ENCODE assay signal across 8 cellular contexts in genomic region chr19:54462072-54462712, GRCh38. TPM values are rescaled to one million over a fixed set of nuclear protein-coding genes. Genes with fewer than 3 reads are reported as not detected.
DNase-seq lines count a peak whose midpoint lies in the region; ATAC-seq and TF ChIP-seq lines count a peak whose summit lies in the region.

No MANE protein-coding gene starts in this region.

- no peaks in the 10 kb centered on the region for H3K9me3 ChIP-seq in CD4-positive, CD25-positive, alpha-beta regulatory T cell (ENCODE audit: control insufficient read depth in 2 of 2, low read length in 2 of 2)
- H3K9me3 ChIP-seq in MM.1S (replicated peaks; ENCODE audit: insufficient read depth, low read length), result no peaks in the 10 kb centered on the region

- peak overlapping the region; percentile 41 to 79 (median 72) for H3K4me3 Mint-ChIP-seq in CD4-positive, CD25-positive, alpha-beta regulatory T cell
- H3K4me3 Mint-ChIP-seq in dendritic cell treated with granulocyte-macrophage colony-stimulating factor and Interleukin-4, amounts not matched to agents 40 ng/mL and 50 ng/mL, for 4 days, result peak overlapping the region; percentile 78
- peak overlapping the region; percentile 61 for H3K4me3 Mint-ChIP-seq in nephron progenitor cell

- H3K27ac Mint-ChIP-seq in CD4-positive, CD25-positive, alpha-beta regulatory T cell, result peak overlapping the region in 1 of 3 donors; percentile 73
- H3K27ac Mint-ChIP-seq in dendritic cell treated with granulocyte-macrophage colony-stimulating factor and Interleukin-4, amounts not matched to agents 40 ng/mL and 50 ng/mL, for 4 days, result peak overlapping the region; percentile 95
- H3K27ac Mint-ChIP-seq in nephron progenitor cell, result peak overlapping the region; percentile 57

- peaks cover 0 to 46% (median 23%) of the 10 kb centered on the region in 4 donors for H3K4me1 Mint-ChIP-seq in CD4-positive, CD25-positive, alpha-beta regulatory T cell
- H3K4me1 Mint-ChIP-seq in dendritic cell treated with granulocyte-macrophage colony-stimulating factor and Interleukin-4, amounts not matched to agents 40 ng/mL and 50 ng/mL, for 4 days (ENCODE audit: low read depth), result peaks cover 63% of the 10 kb centered on the region
- peaks cover 32% of the 10 kb centered on the region for H3K4me1 Mint-ChIP-seq in nephron progenitor cell

- intact Hi-C loops in dendritic cell treated with granulocyte-macrophage colony-stimulating factor and Interleukin-4, amounts not matched to agents 40 ng/mL and 50 ng/mL, for 4 days (cut with micrococcal nuclease), result loop anchor here (1.0 kb wide), 1 partner anchor 14 kb away; no protein-coding TSS in a partner anchor

- peaks cover 21% of the 10 kb centered on the region for H3K36me3 Mint-ChIP-seq in CD4-positive, CD25-positive, alpha-beta regulatory T cell
- peaks cover 57% of the 10 kb centered on the region for H3K36me3 Mint-ChIP-seq in dendritic cell treated with granulocyte-macrophage colony-stimulating factor and Interleukin-4, amounts not matched to agents 40 ng/mL and 50 ng/mL, for 4 days (ENCODE audit: low read depth)
- peaks cover 25% of the 10 kb centered on the region for H3K36me3 Mint-ChIP-seq in nephron progenitor cell (ENCODE audit: low read depth)

- peaks cover 38% of the 10 kb centered on the region for H3K36me3 ChIP-seq in CD4-positive, CD25-positive, alpha-beta regulatory T cell (ENCODE audit: control insufficient read depth, insufficient read depth, low read length)
- H3K36me3 ChIP-seq in MM.1S (replicated peaks; ENCODE audit: insufficient read depth, low read length), result peaks cover 4% of the 10 kb centered on the region; the same call in 1 of the 2 replicates

- no peak overlapping the region for H2AFZ ChIP-seq in MM.1S (ENCODE audit: low read length)

- H3K9me3 Mint-ChIP-seq in CD4-positive, CD25-positive, alpha-beta regulatory T cell, result no peaks in the 10 kb centered on the region
- no peaks in the 10 kb centered on the region for H3K9me3 Mint-ChIP-seq in dendritic cell treated with granulocyte-macrophage colony-stimulating factor and Interleukin-4, amounts not matched to agents 40 ng/mL and 50 ng/mL, for 4 days
- H3K9me3 Mint-ChIP-seq in nephron progenitor cell, result peaks cover 4% of the 10 kb centered on the region

- ATAC-seq in CD4-positive, CD25-positive, alpha-beta regulatory T cell (ENCODE audit: low read depth in 2 of 2), result no peak

- no peak for TF ChIP-seq CTCF in MM.1S (IDR thresholded peaks at IDR 0.05; ENCODE audit: low read length)
- no peak for TF ChIP-seq CTCF in nephron progenitor cell (IDR thresholded peaks at IDR 0.05)
- no peak for TF ChIP-seq CTCF in GM13976 (IDR thresholded peaks at IDR 0.05; ENCODE audit: borderline replicate concordance, control extremely low read depth, extremely low read depth, insufficient read depth, missing control alignments)

- DNase-seq in CD4-positive, CD25-positive, alpha-beta regulatory T cell, result no peak
- DNase-seq in MM.1S (no peak), nephron progenitor cell (no peak), GM13976 (ENCODE audit: low spot score) (no peak), NCI-H69 (lab: John Stamatoyannopoulos, UW) (no peak), ecto neural progenitor cell (ENCODE audit: low spot score) (no peak), NCI-H2196 (lab: John Stamatoyannopoulos, UW; ENCODE audit: unreplicated experiment) (no peak)

- in situ Hi-C loops in GM13976 (cut with MboI; ENCODE audit: low sequenced_read_pairs, unreplicated experiment), result no loop called here

- no peaks in the 10 kb centered on the region for H3K27me3 ChIP-seq in CD4-positive, CD25-positive, alpha-beta regulatory T cell (ENCODE audit: control insufficient read depth, insufficient read depth, low read length)
- peaks cover 9% of the 10 kb centered on the region; the same call in 1 of the 2 replicates for H3K27me3 ChIP-seq in MM.1S (replicated peaks; ENCODE audit: insufficient read depth, low read length)

- no peak overlapping the region for H3K4me3 ChIP-seq in CD4-positive, CD25-positive, alpha-beta regulatory T cell (ENCODE audit: low read depth, low read length)
- H3K4me3 ChIP-seq in MM.1S (ENCODE audit: low read length), result peak overlapping the region; percentile 72

- 0 out of 2 replicates have a peak overlapping the region, but pooled peaks have one; percentile 75 for H3K9ac ChIP-seq in MM.1S (ENCODE audit: low read length)

- H4K20me1 ChIP-seq in MM.1S (ENCODE audit: insufficient read depth, low read length), result peaks cover 6% of the 10 kb centered on the region

- peaks cover 32% of the 10 kb centered on the region for H3K4me1 ChIP-seq in CD4-positive, CD25-positive, alpha-beta regulatory T cell (ENCODE audit: control insufficient read depth, insufficient read depth, low read length, poor library complexity, severe bottlenecking)
- peaks cover 5% of the 10 kb centered on the region; the same call in 1 of the 2 replicates for H3K4me1 ChIP-seq in MM.1S (ENCODE audit: low read length)

- H3F3A ChIP-seq in MM.1S (ENCODE audit: insufficient read depth, low read length), result peaks cover 16% of the 10 kb centered on the region

- H3K27me3 Mint-ChIP-seq in CD4-positive, CD25-positive, alpha-beta regulatory T cell, result peaks cover 17% of the 10 kb centered on the region
- peaks cover 19% of the 10 kb centered on the region for H3K27me3 Mint-ChIP-seq in dendritic cell treated with granulocyte-macrophage colony-stimulating factor and Interleukin-4, amounts not matched to agents 40 ng/mL and 50 ng/mL, for 4 days
- H3K27me3 Mint-ChIP-seq in nephron progenitor cell (ENCODE audit: low read depth, poor library complexity), result peaks cover 31% of the 10 kb centered on the region

- H3K27ac ChIP-seq in CD4-positive, CD25-positive, alpha-beta regulatory T cell (ENCODE audit: insufficient read depth, low read length, poor library complexity, severe bottlenecking), result peak overlapping the region; percentile 85
- no peak overlapping the region for H3K27ac ChIP-seq in MM.1S (ENCODE audit: low read length)

- peaks cover 31% of the 10 kb centered on the region; the same call in 1 of the 2 replicates for H3K79me2 ChIP-seq in MM.1S (ENCODE audit: low read length)

- peak overlapping the region; percentile 93; the same call in 1 of the 2 replicates for H3K4me2 ChIP-seq in MM.1S (ENCODE audit: low read depth, low read length)

- H3K9me2 ChIP-seq in MM.1S (replicated peaks; ENCODE audit: insufficient read depth, low read length), result no peaks in the 10 kb centered on the region

RNA-seq across cellular contexts. Expression of gene LENG9, which starts 1.4 kb away (rescaled TPM):
- total RNA-seq in CD4-positive, CD25-positive, alpha-beta regulatory T cell, result 3.9 TPM
- polyA plus RNA-seq in CD4-positive, CD25-positive, alpha-beta regulatory T cell, result under 1 TPM in 3 of 4 donors, not detected in 1; 0.21 to 0.73 (median 0.33) TPM

RNA-seq across cellular contexts. Expression of gene CDC42EP5, which starts 10.9 kb away (rescaled TPM):
- total RNA-seq in CD4-positive, CD25-positive, alpha-beta regulatory T cell, result not detected
- polyA plus RNA-seq in CD4-positive, CD25-positive, alpha-beta regulatory T cell, result not detected

RNA-seq across cellular contexts. Expression of gene LENG8, which starts 13.2 kb away (rescaled TPM):
- 558 TPM for total RNA-seq in CD4-positive, CD25-positive, alpha-beta regulatory T cell
- 1 to 10 TPM; 3.9 to 8.6 (median 6.1) TPM for polyA plus RNA-seq in CD4-positive, CD25-positive, alpha-beta regulatory T cell

RNA-seq across cellular contexts. Expression of gene LAIR2, which starts 40.4 kb away (rescaled TPM):
- total RNA-seq in CD4-positive, CD25-positive, alpha-beta regulatory T cell, result 62.2 TPM
- polyA plus RNA-seq in CD4-positive, CD25-positive, alpha-beta regulatory T cell, result 100 to 1,000 TPM; 123 to 365 (median 158) TPM

RNA-seq across cellular contexts. Expression of gene TTYH1, which starts 46.9 kb away (rescaled TPM):
- not detected for total RNA-seq in CD4-positive, CD25-positive, alpha-beta regulatory T cell
- under 1 TPM in 3 of 4 donors, not detected in 1; 0.17 to 1.00 (median 0.31) TPM for polyA plus RNA-seq in CD4-positive, CD25-positive, alpha-beta regulatory T cell
